In genomic region chr3:196942226-196942914, GRCh38 we compare ENCODE assay signal across 8 cellular contexts. TPM values are rescaled to one million over a fixed set of nuclear protein-coding genes. Genes with fewer than 3 reads are reported as not detected.
DNase-seq lines count a peak whose midpoint lies in the region; ATAC-seq and TF ChIP-seq lines count a peak whose summit lies in the region.

NCBP2 (minus strand) TSS chr3:196942528; CDS start chr3:196942503, 25 bp downstream.

- H3K4me3 ChIP-seq in Caco-2 (ENCODE audit: low read depth, low read length) (peak within 1 kb of the TSS; percentile 82), mesenchymal stem cell (ENCODE audit: insufficient read depth in 1 of 2, low read depth in 1 of 2, low read length in 2 of 2) (peak within 1 kb of the TSS; percentile 99 to 100)

- WGBS in mesenchymal stem cell, result under 1% methylated on average over 74 of the region's 77 CpGs

- peak within 1 kb of the TSS; percentile 81 to 93 for H3K4ac ChIP-seq in mesenchymal stem cell (ENCODE audit: low read depth in 1 of 2, low read length in 2 of 2)

- peak within 1 kb of the TSS; percentile 54 for H2BK15ac ChIP-seq in mesenchymal stem cell (ENCODE audit: low read depth, poor library complexity, severe bottlenecking)

- DNase-seq in Caco-2 (peak; percentile 99), HT1080 (ENCODE audit: low read depth) (peak; percentile 99), NOMO-1 (lab: John Stamatoyannopoulos, UW; ENCODE audit: unreplicated experiment in 2 of 2) (peak; percentile 98 to 100), mesenchymal stem cell (peak; percentile 98)
- DNase-seq in activated CD8-positive, alpha-beta memory T cell treated with anti-CD3 and anti-CD28 coated beads for 4 hours (ENCODE audit: low read depth in 2 of 2), result peak; percentile 99 to 100
- DNase-seq in effector memory CD8-positive, alpha-beta T cell, result peak; percentile 100
- peak; percentile 99 for DNase-seq in stimulated activated CD8-positive, alpha-beta memory T cell treated with anti-CD3 and anti-CD28 coated beads, Interleukin-12 subunit alpha, Interleukin-12 subunit beta, amount 100 ng/mL, for 4 hours (ENCODE audit: low read depth)

- H3K27me3 ChIP-seq in Caco-2 (replicated peaks; ENCODE audit: control insufficient read depth, insufficient read depth, low read length) (no peaks in the 10 kb centered on the region), mesenchymal stem cell (ENCODE audit: control insufficient read depth in 1 of 2, insufficient read depth in 1 of 2, low read length in 2 of 2) (no peaks in the 10 kb centered on the region)

- peak within 1 kb of the TSS in 1 of 2 experiments; percentile 79 for H3K14ac ChIP-seq in mesenchymal stem cell (ENCODE audit: low read length in 2 of 2)

- H3K79me1 ChIP-seq in mesenchymal stem cell (replicated peaks; ENCODE audit: low read length, poor library complexity, severe bottlenecking), result peaks cover 11% of the 10 kb centered on the region

- H2BK5ac ChIP-seq in mesenchymal stem cell (ENCODE audit: low read depth, low read length, poor library complexity, severe bottlenecking), result no peak within 1 kb of the TSS

- no peak within 1 kb of the TSS for H2BK12ac ChIP-seq in mesenchymal stem cell (ENCODE audit: low read length in 2 of 2)

- H3K4me1 ChIP-seq in Caco-2 (peaks cover 18% of the 10 kb centered on the region; the same call in 1 of the 2 replicates), mesenchymal stem cell (ENCODE audit: control insufficient read depth, insufficient read depth, low read depth, low read length) (peaks cover 11% of the 10 kb centered on the region)

- peak within 1 kb of the TSS; percentile 87 for H2AFZ ChIP-seq in mesenchymal stem cell (ENCODE audit: low read depth, low read length)

- H3K4me2 ChIP-seq in mesenchymal stem cell (ENCODE audit: low read length, poor library complexity, severe bottlenecking), result peak within 1 kb of the TSS; percentile 95

- H3K9me3 Mint-ChIP-seq in Caco-2 (ENCODE audit: unreplicated experiment), result no peaks in the 10 kb centered on the region
- no peaks in the 10 kb centered on the region for H3K9me3 Mint-ChIP-seq in effector memory CD8-positive, alpha-beta T cell

- POLR2A ChIA-PET in Caco-2 (lab: Charles Lee), result interaction anchor here (0.5 to 2.0 kb wide), 8 partner anchors 12 to 841 kb away, joined by 3 to 12 read pairs (median 3); partner anchors contain the start of gene SENP5

- CTCF ChIA-PET in Caco-2 (lab: Charles Lee), result interaction anchor here (0.6 to 1.6 kb wide), 6 partner anchors 27 to 333 kb away, joined by 3 to 11 read pairs (median 4); partner anchors contain the start of gene SENP5

- H3K23ac ChIP-seq in mesenchymal stem cell (ENCODE audit: low read length in 2 of 2), result peak within 1 kb of the TSS; percentile 79

- peak within 1 kb of the TSS; percentile 92 for H3K27ac Mint-ChIP-seq in Caco-2 (ENCODE audit: unreplicated experiment)
- H3K27ac Mint-ChIP-seq in effector memory CD8-positive, alpha-beta T cell, result peak within 1 kb of the TSS; percentile 99

- H3K9me3 ChIP-seq in Caco-2, result no peaks in the 10 kb centered on the region
- H3K9me3 ChIP-seq in mesenchymal stem cell (ENCODE audit: control insufficient read depth, low read length), result no peaks in the 10 kb centered on the region

- H3K4me3 Mint-ChIP-seq in Caco-2 (ENCODE audit: unreplicated experiment), result peak within 1 kb of the TSS; percentile 90
- H3K4me3 Mint-ChIP-seq in effector memory CD8-positive, alpha-beta T cell, result peak within 1 kb of the TSS; percentile 92 to 99

- H4K8ac ChIP-seq in mesenchymal stem cell (ENCODE audit: low read length), result peak within 1 kb of the TSS; percentile 100

- peaks cover 3% of the 10 kb centered on the region for H3K27me3 Mint-ChIP-seq in Caco-2 (ENCODE audit: insufficient read depth, unreplicated experiment)
- no peaks in the 10 kb centered on the region for H3K27me3 Mint-ChIP-seq in effector memory CD8-positive, alpha-beta T cell

- no peak within 1 kb of the TSS for H2BK120ac ChIP-seq in mesenchymal stem cell (ENCODE audit: low read depth, low read length)

- peak; percentile 89 for ATAC-seq in GM21360 (IDR thresholded peaks at IDR 0.05; ENCODE audit: unreplicated experiment)
- ATAC-seq in effector memory CD8-positive, alpha-beta T cell (replicated peaks), result peak; percentile 90

- intact Hi-C loops in Caco-2 (cut with micrococcal nuclease; ENCODE audit: unreplicated experiment), result loop anchor here (2.0 to 5.0 kb wide), 4 partner anchors 20 to 150 kb away; partner anchors contain the start of gene SENP5

- H3K9ac ChIP-seq in mesenchymal stem cell (ENCODE audit: low read length), result peak within 1 kb of the TSS; percentile 99

- H3K27ac ChIP-seq in mesenchymal stem cell (ENCODE audit: low read length, poor library complexity, severe bottlenecking), result peak within 1 kb of the TSS; percentile 98

- H3K36me3 Mint-ChIP-seq in Caco-2 (ENCODE audit: insufficient read depth, unreplicated experiment), result peaks cover 70% of the 10 kb centered on the region
- peaks cover 53% of the 10 kb centered on the region for H3K36me3 Mint-ChIP-seq in effector memory CD8-positive, alpha-beta T cell (ENCODE audit: insufficient read depth)

- peak within 1 kb of the TSS; percentile 92 for H4K91ac ChIP-seq in mesenchymal stem cell (ENCODE audit: low read length)

- H3K4me1 Mint-ChIP-seq in Caco-2 (ENCODE audit: low read depth, unreplicated experiment), result no peaks in the 10 kb centered on the region
- peaks cover 35 to 36% of the 10 kb centered on the region in 2 donors for H3K4me1 Mint-ChIP-seq in effector memory CD8-positive, alpha-beta T cell (ENCODE audit: low read depth in 2 of 2)

- no peak within 1 kb of the TSS for H2AK5ac ChIP-seq in mesenchymal stem cell (ENCODE audit: low read length, severe bottlenecking)

- peaks cover 2% of the 10 kb centered on the region; the same call in 1 of the 2 replicates for H3K36me3 ChIP-seq in Caco-2 (ENCODE audit: control insufficient read depth, insufficient read depth, low read length)
- peaks cover 25 to 37% of the 10 kb centered on the region in 2 experiments for H3K36me3 ChIP-seq in mesenchymal stem cell (ENCODE audit: control insufficient read depth in 1 of 2, insufficient read depth in 2 of 2, low read depth in 1 of 2, low read length in 2 of 2)

- no TSS peak for BruUV-seq in Caco-2 (replicated peaks; lab: Mats Ljungman, UMichigan)

- H3K18ac ChIP-seq in mesenchymal stem cell (ENCODE audit: low read depth in 1 of 2, low read length in 2 of 2), result peak within 1 kb of the TSS; percentile 83 to 93

- TF ChIP-seq CTCF in Caco-2 (IDR thresholded peaks at IDR 0.05; ENCODE audit: insufficient read depth in 1 of 2, low read depth in 1 of 2, low read length in 1 of 2, severe bottlenecking in 1 of 2, unreplicated experiment in 1 of 2), result peak; percentile 50 to 78

RNA-seq across cellular contexts. Expression of gene NCBP2, which starts in this region (rescaled TPM):
- 66.8 and 70.7 TPM in 2 replicates for total RNA-seq in Caco-2 (2022)
- total RNA-seq in HT1080 (2014; rRNA removed; shearing (Covaris generic)), result 118 and 133 TPM in 2 replicates
- 193 and 212 TPM in 2 replicates for polyA plus RNA-seq in HT1080 (2015; cell fraction: cytosol; rRNA removed)
- 143 and 146 TPM in 2 replicates for polyA plus RNA-seq in HT1080 (2015; cell fraction: nucleus; rRNA removed)
- 66.7 TPM for polyA plus RNA-seq in mesenchymal stem cell (2013, experiment 1 of 2)
- polyA plus RNA-seq in mesenchymal stem cell (2013, experiment 2 of 2), result 67.4 TPM

Comparison
In these comparisons a context has a peak if more than half of its experiments do, and no peak if none do; other contexts are left out.
1. Peak in every context shown above with its lines: DNase-seq, ATAC-seq, H3K4me3 ChIP-seq and H3K27ac ChIP-seq.